Comparison of ENCODE assay signal across 10 cellular contexts in the genomic region with DNA sequence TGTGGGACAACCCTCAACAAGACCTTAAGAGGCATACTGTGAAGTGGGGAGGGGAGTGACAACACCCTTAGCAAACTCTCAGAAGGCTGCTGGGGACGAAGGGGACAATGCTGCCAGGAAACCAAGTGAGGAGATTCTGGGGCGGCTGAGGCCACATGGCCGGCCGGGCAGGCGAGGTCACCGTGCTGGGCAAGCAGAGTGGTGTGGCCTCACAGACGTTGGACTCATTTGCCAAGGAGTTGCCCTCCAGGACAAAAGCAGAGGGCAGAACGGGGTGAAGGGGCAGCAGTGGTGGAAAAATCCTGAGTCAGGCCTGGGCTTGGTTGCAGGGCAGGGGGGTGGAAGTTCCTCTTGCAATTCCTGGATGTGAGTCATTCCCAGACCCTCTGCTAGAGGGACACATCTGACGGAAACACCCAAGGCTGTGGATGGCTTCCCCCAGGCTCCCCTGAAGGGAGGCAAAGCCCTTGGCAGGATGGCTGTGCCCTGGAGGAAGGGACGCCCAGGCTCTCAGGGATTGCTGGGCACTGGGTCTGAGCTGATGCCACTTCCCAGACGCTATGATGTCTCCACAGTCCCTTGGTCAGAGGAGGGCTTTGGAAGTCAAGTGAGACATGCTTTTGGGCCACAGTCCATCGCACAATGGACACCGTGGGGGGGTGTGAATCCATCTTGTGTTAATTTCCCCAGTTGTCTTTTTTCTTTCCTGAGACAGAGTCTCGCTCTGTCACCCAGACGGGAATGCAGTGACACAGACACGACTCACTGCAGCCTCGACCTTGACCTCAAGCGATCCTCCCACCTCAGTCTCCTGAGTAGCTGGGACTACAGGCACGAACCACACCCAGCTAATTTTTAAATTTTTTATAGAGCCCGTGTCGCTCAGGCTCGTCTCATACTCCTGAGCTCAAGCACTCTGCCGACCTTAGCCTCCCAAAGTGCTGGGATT. TPM values are rescaled to one million over a fixed set of nuclear protein-coding genes. Genes with fewer than 3 reads are reported as not detected.
DNase-seq lines count a peak whose midpoint lies in the region; ATAC-seq, FAIRE-seq and TF ChIP-seq lines count a peak whose summit lies in the region.
"Had no signal": no experiment of that assay in that cellular context is flagged by ENCODE, and none has a peak within 500 bp of the region (broad histone marks: within the 10 kb centered on the region; RNA-seq: fewer than 3 reads in every experiment).

No MANE protein-coding gene starts in this region.

- H3K4me1 ChIP-seq in right lobe of liver: no peaks in the 10 kb centered on the region

- H3K27ac ChIP-seq in right lobe of liver: peak overlapping the region in 1 of 3 donors; percentile 38

- peaks cover 5% of the 10 kb centered on the region for H3K27me3 Mint-ChIP-seq in T-helper 2 cell treated with Interferon-gamma antibody and Interleukin-4, amounts not matched to agents 5 μg/mL and 100 μg/mL, for 36 hours (ENCODE audit: low read depth)

- H3K27me3 ChIP-seq in MG63 (no peaks in the 10 kb centered on the region), right lobe of liver (no peaks in the 10 kb centered on the region)

- TF ChIP-seq CTCF in epithelial cell of proximal tubule (conservative IDR thresholded peaks at IDR 0.05; ENCODE audit: low read depth, low read length) (no peak), right lobe of liver (IDR thresholded peaks at IDR 0.05) (no peak), GM13976 (IDR thresholded peaks at IDR 0.05; ENCODE audit: borderline replicate concordance, control extremely low read depth, extremely low read depth, insufficient read depth, missing control alignments) (no peak)

- in situ Hi-C loops in GM13976 (cut with MboI; ENCODE audit: low sequenced_read_pairs, unreplicated experiment): no loop called here

- H3K4me3 ChIP-seq in MG63 (no peak overlapping the region), epithelial cell of proximal tubule (ENCODE audit: low read depth, low read length) (no peak overlapping the region), right lobe of liver (no peak overlapping the region)

- DNase-seq in MG63: peak; percentile 81
- peak; percentile 38 for DNase-seq in epithelial cell of proximal tubule (ENCODE audit: low read depth)
- DNase-seq in right lobe of liver: peak in 1 of 3 donors; percentile 48
- DNase-seq in urothelium cell line (ENCODE audit: low spot score): peak; percentile 86
- DNase-seq in GM13976 (ENCODE audit: low spot score): no peak
- DNase-seq in T-helper 2 cell treated with Interferon-gamma antibody and Interleukin-4, amounts not matched to agents 5 μg/mL and 100 μg/mL, for 36 hours (ENCODE audit: low spot score): no peak
- DNase-seq: activated CD4-positive, CD25-positive, alpha-beta regulatory T cell; NCI-H510A treated with DMSO at 0.1 percent for 48 hours; stimulated activated CD4-positive, alpha-beta T cell treated with anti-CD3 and anti-CD28 coated beads, Interleukin-1b, Interleukin-23, amount 100 ng/mL, for 48 hours had no signal

- peaks cover 4% of the 10 kb centered on the region; the same call in 1 of the 2 replicates for H3K9me3 ChIP-seq in MG63
- no peaks in the 10 kb centered on the region for H3K9me3 ChIP-seq in right lobe of liver

- FAIRE-seq in urothelium cell line (lab: Jason Lieb, UNC): peak; percentile 84

- no peak overlapping the region for H3K4me3 Mint-ChIP-seq in T-helper 2 cell treated with Interferon-gamma antibody and Interleukin-4, amounts not matched to agents 5 μg/mL and 100 μg/mL, for 36 hours

- intact Hi-C loops in right lobe of liver (cut with DNase I): no loop called here

- peak; percentile 76 to 89 (median 86) for ATAC-seq in right lobe of liver
- no peak for ATAC-seq in GM19351 (IDR thresholded peaks at IDR 0.05; ENCODE audit: unreplicated experiment)

- no peak for TF ChIP-seq POLR2A in right lobe of liver (IDR thresholded peaks at IDR 0.05)

- H3K36me3 ChIP-seq in MG63 (no peaks in the 10 kb centered on the region), right lobe of liver (no peaks in the 10 kb centered on the region)

- no peak overlapping the region for H3K27ac Mint-ChIP-seq in T-helper 2 cell treated with Interferon-gamma antibody and Interleukin-4, amounts not matched to agents 5 μg/mL and 100 μg/mL, for 36 hours

- no peaks in the 10 kb centered on the region for H3K36me3 Mint-ChIP-seq in T-helper 2 cell treated with Interferon-gamma antibody and Interleukin-4, amounts not matched to agents 5 μg/mL and 100 μg/mL, for 36 hours (ENCODE audit: low read depth)

- no peaks in the 10 kb centered on the region for H3K4me1 Mint-ChIP-seq in T-helper 2 cell treated with Interferon-gamma antibody and Interleukin-4, amounts not matched to agents 5 μg/mL and 100 μg/mL, for 36 hours (ENCODE audit: low read depth)

- WGBS in right lobe of liver (ENCODE audit: insufficient coverage, low coverage, low lambda C conversion rate, missing lambda C conversion rate): 68% methylated on average over 6 of the region's 23 CpGs

- H3K9me3 Mint-ChIP-seq in T-helper 2 cell treated with Interferon-gamma antibody and Interleukin-4, amounts not matched to agents 5 μg/mL and 100 μg/mL, for 36 hours: no peaks in the 10 kb centered on the region

RNA-seq across cellular contexts. Expression of a gene that starts 16.2 kb away (rescaled TPM):
- total RNA-seq in MG63 (2014; rRNA removed; shearing (Covaris generic); ENCODE audit: low replicate concordance): 1.3 and 2.6 TPM in 2 replicates
- total RNA-seq in epithelial cell of proximal tubule: 1.4 and 3.6 TPM in 2 replicates
- 10 to 100 TPM in 5 of 6 experiments, 1 to 10 TPM in 1; 9.7 to 16.0 (median 14.8) TPM for total RNA-seq in right lobe of liver

RNA-seq across cellular contexts. Expression of a gene that starts 28.4 kb away (rescaled TPM):
- total RNA-seq in MG63 (2014; rRNA removed; shearing (Covaris generic); ENCODE audit: low replicate concordance): 9.8 and 16.0 TPM in 2 replicates
- 25.5 and 58.5 TPM in 2 replicates for total RNA-seq in epithelial cell of proximal tubule
- 10 to 100 TPM; 20.8 to 47.3 (median 38.6) TPM for total RNA-seq in right lobe of liver

RNA-seq across cellular contexts. Expression of a gene that starts 55.8 kb away (rescaled TPM):
- total RNA-seq in MG63 (2014; rRNA removed; shearing (Covaris generic); ENCODE audit: low replicate concordance): 2.2 TPM in 1 of 2 replicates, not detected in the other
- 0.23 and 0.43 TPM in 2 replicates for total RNA-seq in epithelial cell of proximal tubule
- total RNA-seq in right lobe of liver: 1 to 10 TPM in 1 of 6 experiments, under 1 TPM in 5; 0.15 to 1.7 (median 0.45) TPM

Comparison
In these comparisons a context has a peak if more than half of its experiments do, and no peak if none do; other contexts are left out.
1. DNase-seq: peak in MG63 (single experiment), epithelial cell of proximal tubule (single experiment) and urothelium cell line (single experiment); none in GM13976 (single experiment) and T-helper 2 cell treated with Interferon-gamma antibody and Interleukin-4, amounts not matched to agents 5 μg/mL and 100 μg/mL, for 36 hours (single experiment).